1 cellular context compared by ENCODE assay signal in the genomic region with DNA sequence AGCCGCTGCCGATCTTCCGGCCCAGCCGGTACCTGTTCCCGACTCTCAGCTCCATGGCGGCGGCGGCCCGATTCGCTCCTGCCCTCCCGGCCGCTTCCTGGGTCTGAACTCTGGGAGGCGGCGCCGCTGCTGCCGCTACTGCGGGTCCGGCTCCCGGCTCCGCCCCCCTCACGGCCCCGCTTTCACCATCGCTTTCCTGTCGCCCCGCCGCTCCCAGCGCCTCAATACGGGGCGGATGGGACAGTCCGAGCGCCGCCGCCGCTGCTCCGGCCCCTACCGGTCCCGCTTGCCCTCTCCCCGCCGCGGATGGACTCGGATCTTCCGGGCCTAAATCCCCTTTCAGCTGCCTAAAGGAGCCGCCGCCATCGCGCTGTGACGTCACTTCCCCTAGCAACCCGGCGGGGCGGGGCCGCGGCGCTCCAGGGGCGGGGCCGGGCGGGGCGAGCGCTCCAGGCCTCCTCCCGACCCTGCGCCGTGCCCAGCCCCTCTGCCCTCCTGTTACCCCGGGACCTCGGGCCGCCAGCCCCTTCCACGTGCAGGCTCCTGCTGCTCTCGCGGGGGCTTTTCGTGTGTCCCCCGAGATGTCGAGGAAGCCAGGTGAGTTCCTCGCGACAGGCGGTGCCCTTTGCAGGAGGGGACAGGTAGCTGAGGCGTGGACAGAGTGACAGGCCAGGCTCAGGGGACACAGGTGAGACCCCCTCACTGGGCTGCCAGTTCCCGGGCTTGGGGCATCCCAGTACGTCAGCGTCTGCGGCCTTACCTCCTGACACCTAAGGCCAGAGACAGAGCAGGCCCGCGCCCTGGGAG.
TF ChIP-seq lines count a peak whose summit lies in the region.

A gene (minus strand): TSS at position 374 of the 807 bp plus-strand sequence. CDS start 319 bp downstream, at position 55.

TF ChIP-seq in K562, 482 proteins besides CTCF, POLR2A, EP300 and RAD21 (continued from another document):
- TF ChIP-seq, protein P1, sequence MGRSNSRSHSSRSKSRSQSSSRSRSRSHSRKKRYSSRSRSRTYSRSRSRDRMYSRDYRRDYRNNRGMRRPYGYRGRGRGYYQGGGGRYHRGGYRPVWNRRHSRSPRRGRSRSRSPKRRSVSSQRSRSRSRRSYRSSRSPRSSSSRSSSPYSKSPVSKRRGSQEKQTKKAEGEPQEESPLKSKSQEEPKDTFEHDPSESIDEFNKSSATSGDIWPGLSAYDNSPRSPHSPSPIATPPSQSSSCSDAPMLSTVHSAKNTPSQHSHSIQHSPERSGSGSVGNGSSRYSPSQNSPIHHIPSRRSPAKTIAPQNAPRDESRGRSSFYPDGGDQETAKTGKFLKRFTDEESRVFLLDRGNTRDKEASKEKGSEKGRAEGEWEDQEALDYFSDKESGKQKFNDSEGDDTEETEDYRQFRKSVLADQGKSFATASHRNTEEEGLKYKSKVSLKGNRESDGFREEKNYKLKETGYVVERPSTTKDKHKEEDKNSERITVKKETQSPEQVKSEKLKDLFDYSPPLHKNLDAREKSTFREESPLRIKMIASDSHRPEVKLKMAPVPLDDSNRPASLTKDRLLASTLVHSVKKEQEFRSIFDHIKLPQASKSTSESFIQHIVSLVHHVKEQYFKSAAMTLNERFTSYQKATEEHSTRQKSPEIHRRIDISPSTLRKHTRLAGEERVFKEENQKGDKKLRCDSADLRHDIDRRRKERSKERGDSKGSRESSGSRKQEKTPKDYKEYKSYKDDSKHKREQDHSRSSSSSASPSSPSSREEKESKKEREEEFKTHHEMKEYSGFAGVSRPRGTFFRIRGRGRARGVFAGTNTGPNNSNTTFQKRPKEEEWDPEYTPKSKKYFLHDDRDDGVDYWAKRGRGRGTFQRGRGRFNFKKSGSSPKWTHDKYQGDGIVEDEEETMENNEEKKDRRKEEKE (IDR thresholded peaks at IDR 0.05; ENCODE audit: borderline replicate concordance in 1 of 2, control insufficient read depth in 1 of 2, low read depth in 2 of 2, low read length in 1 of 2) = no peak
- TF ChIP-seq SMARCA4 (IDR thresholded peaks at IDR 0.05) = no peak
- TF ChIP-seq, protein P2, sequence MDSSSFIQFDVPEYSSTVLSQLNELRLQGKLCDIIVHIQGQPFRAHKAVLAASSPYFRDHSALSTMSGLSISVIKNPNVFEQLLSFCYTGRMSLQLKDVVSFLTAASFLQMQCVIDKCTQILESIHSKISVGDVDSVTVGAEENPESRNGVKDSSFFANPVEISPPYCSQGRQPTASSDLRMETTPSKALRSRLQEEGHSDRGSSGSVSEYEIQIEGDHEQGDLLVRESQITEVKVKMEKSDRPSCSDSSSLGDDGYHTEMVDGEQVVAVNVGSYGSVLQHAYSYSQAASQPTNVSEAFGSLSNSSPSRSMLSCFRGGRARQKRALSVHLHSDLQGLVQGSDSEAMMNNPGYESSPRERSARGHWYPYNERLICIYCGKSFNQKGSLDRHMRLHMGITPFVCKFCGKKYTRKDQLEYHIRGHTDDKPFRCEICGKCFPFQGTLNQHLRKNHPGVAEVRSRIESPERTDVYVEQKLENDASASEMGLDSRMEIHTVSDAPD (CRISPR knock-in tag; IDR thresholded peaks at IDR 0.05) = no peak
- TF ChIP-seq, protein P3, sequence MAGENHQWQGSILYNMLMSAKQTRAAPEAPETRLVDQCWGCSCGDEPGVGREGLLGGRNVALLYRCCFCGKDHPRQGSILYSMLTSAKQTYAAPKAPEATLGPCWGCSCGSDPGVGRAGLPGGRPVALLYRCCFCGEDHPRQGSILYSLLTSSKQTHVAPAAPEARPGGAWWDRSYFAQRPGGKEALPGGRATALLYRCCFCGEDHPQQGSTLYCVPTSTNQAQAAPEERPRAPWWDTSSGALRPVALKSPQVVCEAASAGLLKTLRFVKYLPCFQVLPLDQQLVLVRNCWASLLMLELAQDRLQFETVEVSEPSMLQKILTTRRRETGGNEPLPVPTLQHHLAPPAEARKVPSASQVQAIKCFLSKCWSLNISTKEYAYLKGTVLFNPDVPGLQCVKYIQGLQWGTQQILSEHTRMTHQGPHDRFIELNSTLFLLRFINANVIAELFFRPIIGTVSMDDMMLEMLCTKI (IDR thresholded peaks at IDR 0.05; ENCODE audit: partially characterized antibody) = no peak
- peak; percentile 97 for TF ChIP-seq KAT2B (IDR thresholded peaks at IDR 0.05; ENCODE audit: low read depth, low read length)
- no peak for TF ChIP-seq MECOM (CRISPR knock-in tag; IDR thresholded peaks at IDR 0.05)
- no peak for TF ChIP-seq GATA2 (CRISPR knock-in tag; IDR thresholded peaks at IDR 0.05)
- no peak for TF ChIP-seq RAD51 (IDR thresholded peaks at IDR 0.05; ENCODE audit: borderline replicate concordance, low read depth)
- no peak for TF ChIP-seq HDAC3 (IDR thresholded peaks at IDR 0.05; ENCODE audit: borderline replicate concordance, partially characterized antibody)
- peak in 1 of 2 experiments; percentile 53; a peak in 1 of 4 replicates for TF ChIP-seq TEAD1 (CRISPR knock-in tag; IDR thresholded peaks at IDR 0.05)
- no peak for TF ChIP-seq ZNF354B (CRISPR knock-in tag; IDR thresholded peaks at IDR 0.05)
- 0 out of 2 replicates have a peak, but pooled peaks have one; percentile 61 for TF ChIP-seq ETV5 (CRISPR knock-in tag; IDR thresholded peaks at IDR 0.05; ENCODE audit: low read depth)
- TF ChIP-seq KHSRP (IDR thresholded peaks at IDR 0.05) = peak; percentile 37; the same call in 1 of the 2 replicates
